ENCODE assay signal across 17 cellular contexts in genomic region chr13:19646062-19646461, GRCh38. TPM values are rescaled to one million over a fixed set of nuclear protein-coding genes. Genes with fewer than 3 reads are reported as not detected.
DNase-seq lines count a peak whose midpoint lies in the region; ATAC-seq and TF ChIP-seq lines count a peak whose summit lies in the region.
"Had no signal": no experiment of that assay in that cellular context is flagged by ENCODE, and none has a peak within 500 bp of the region (broad histone marks: within the 10 kb centered on the region; RNA-seq: fewer than 3 reads in every experiment).

No MANE protein-coding gene starts in this region.

- CTCF ChIA-PET in A673 (lab: Charles Lee) = no interaction called here
- CTCF ChIA-PET in CD4-positive, alpha-beta T cell (lab: Charles Lee) = no interaction called here

- no peaks in the 10 kb centered on the region for H3K27me3 ChIP-seq in A673 (replicated peaks; ENCODE audit: insufficient read depth, low read depth, low read length, poor library complexity)
- no peaks in the 10 kb centered on the region for H3K27me3 ChIP-seq in CD4-positive, alpha-beta T cell (ENCODE audit: control insufficient read depth, insufficient read depth, low read length)
- H3K27me3 ChIP-seq: MG63, Peyer's patch had no signal

- H3K9me3 Mint-ChIP-seq in CD4-positive, alpha-beta T cell = no peaks in the 10 kb centered on the region
- H3K9me3 Mint-ChIP-seq in central memory CD8-positive, alpha-beta T cell = no peaks in the 10 kb centered on the region
- peaks cover 3% of the 10 kb centered on the region for H3K9me3 Mint-ChIP-seq in nephron progenitor cell
- H3K9me3 Mint-ChIP-seq: HFFc6, IgD-negative memory B cell had no signal

- peak overlapping the region; percentile 2 for H3K27ac ChIP-seq in A673 (ENCODE audit: low read depth, low read length, poor library complexity, severe bottlenecking)
- no peak overlapping the region for H3K27ac ChIP-seq in CD4-positive, alpha-beta T cell (ENCODE audit: low read depth, low read length)
- H3K27ac ChIP-seq: HL-60, Peyer's patch had no signal

- peaks cover 88% of the 10 kb centered on the region for H3K36me3 Mint-ChIP-seq in CD4-positive, alpha-beta T cell (ENCODE audit: low read depth)
- H3K36me3 Mint-ChIP-seq in central memory CD8-positive, alpha-beta T cell (ENCODE audit: insufficient read depth) = peaks cover 72% of the 10 kb centered on the region
- H3K36me3 Mint-ChIP-seq in nephron progenitor cell (ENCODE audit: low read depth) = peaks cover 64% of the 10 kb centered on the region

- peak overlapping the region; percentile 9 for H3K27ac Mint-ChIP-seq in CD4-positive, alpha-beta T cell
- peak overlapping the region; percentile 80 for H3K27ac Mint-ChIP-seq in central memory CD8-positive, alpha-beta T cell (ENCODE audit: low read depth)
- H3K27ac Mint-ChIP-seq in nephron progenitor cell = peak overlapping the region; percentile 83
- H3K27ac Mint-ChIP-seq: CD14-positive monocyte, HFFc6, IgD-negative memory B cell had no signal

- no peaks in the 10 kb centered on the region for H3K27me3 Mint-ChIP-seq in CD4-positive, alpha-beta T cell
- no peaks in the 10 kb centered on the region for H3K27me3 Mint-ChIP-seq in central memory CD8-positive, alpha-beta T cell
- H3K27me3 Mint-ChIP-seq in nephron progenitor cell (ENCODE audit: low read depth, poor library complexity) = no peaks in the 10 kb centered on the region
- H3K27me3 Mint-ChIP-seq: IgD-negative memory B cell had no signal

- ATAC-seq in CD4-positive, alpha-beta T cell (ENCODE audit: poor library complexity) = no peak
- no peak for ATAC-seq in central memory CD8-positive, alpha-beta T cell (replicated peaks; ENCODE audit: extremely low read depth, poor library complexity, severe bottlenecking)
- no peak for ATAC-seq in GM18505 (IDR thresholded peaks at IDR 0.05; ENCODE audit: unreplicated experiment)

- H3K4me1 ChIP-seq in A673 (ENCODE audit: insufficient read depth, low read length, poor library complexity, severe bottlenecking) = no peaks in the 10 kb centered on the region
- H3K4me1 ChIP-seq: Peyer's patch had no signal

- H3K36me3 ChIP-seq in A673 (ENCODE audit: insufficient read depth, low read length, poor library complexity, severe bottlenecking) = peaks cover 52% of the 10 kb centered on the region

- intact Hi-C loops in A673 (cut with micrococcal nuclease; ENCODE audit: unreplicated experiment) = no loop called here
- intact Hi-C loops in CD4-positive, alpha-beta T cell (cut with DNase I, micrococcal nuclease) = no loop called here

- TF ChIP-seq CTCF in A673 (conservative IDR thresholded peaks at IDR 0.05; ENCODE audit: low read depth, low read length) (no peak), nephron progenitor cell (IDR thresholded peaks at IDR 0.05) (no peak)
- no peak for TF ChIP-seq CTCF in CD4-positive, alpha-beta T cell (IDR thresholded peaks at IDR 0.05)

- no peak for TF ChIP-seq POLR2A in GM18505 (IDR thresholded peaks at IDR 0.05; ENCODE audit: borderline replicate concordance, extremely low read depth, insufficient read depth, insufficient read length)

- DNase-seq in A673 (ENCODE audit: low spot score) (no peak), nephron progenitor cell (no peak), SIG-M5 (lab: John Stamatoyannopoulos, UW) (no peak), DMS153 (lab: John Stamatoyannopoulos, UW) (no peak)
- DNase-seq in CD4-positive, alpha-beta T cell = no peak
- DNase-seq in central memory CD8-positive, alpha-beta T cell (ENCODE audit: low spot score in 2 of 2) = no peak
- DNase-seq: HFFc6, Kasumi-1, MG63, NCI-H1105, NCI-H2081, NCI-H446 treated with DMSO at 0.1 percent for 48 hours, Peyer's patch had no signal

- no TSS peak for BruUV-seq in A673 (replicated peaks; lab: Mats Ljungman, UMichigan)

- POLR2A ChIA-PET in A673 (lab: Charles Lee; ENCODE audit: low non-redundant PET) = no interaction called here
- POLR2A ChIA-PET in CD4-positive, alpha-beta T cell (lab: Charles Lee) = no interaction called here

- H3K4me1 Mint-ChIP-seq in CD4-positive, alpha-beta T cell (ENCODE audit: low read depth) = peaks cover 47% of the 10 kb centered on the region
- peaks cover 48% of the 10 kb centered on the region for H3K4me1 Mint-ChIP-seq in central memory CD8-positive, alpha-beta T cell
- peaks cover 7% of the 10 kb centered on the region for H3K4me1 Mint-ChIP-seq in nephron progenitor cell
- H3K4me1 Mint-ChIP-seq: CD14-positive monocyte had no signal

- H3K9me3 ChIP-seq in A673 (ENCODE audit: low read depth, low read length, poor library complexity, severe bottlenecking) = no peaks in the 10 kb centered on the region
- H3K9me3 ChIP-seq in CD4-positive, alpha-beta T cell (ENCODE audit: control insufficient read depth, low read length) = no peaks in the 10 kb centered on the region
- H3K9me3 ChIP-seq: MG63, Peyer's patch had no signal

- no peak overlapping the region for H3K4me3 ChIP-seq in A673 (ENCODE audit: low read depth, low read length, poor library complexity, severe bottlenecking)
- H3K4me3 ChIP-seq: MG63, Peyer's patch had no signal

- H3K4me3 Mint-ChIP-seq in CD4-positive, alpha-beta T cell = no peak overlapping the region
- no peak overlapping the region for H3K4me3 Mint-ChIP-seq in central memory CD8-positive, alpha-beta T cell
- H3K4me3 Mint-ChIP-seq in nephron progenitor cell = no peak overlapping the region
- H3K4me3 Mint-ChIP-seq: CD14-positive monocyte, HFFc6, IgD-negative memory B cell had no signal

RNA-seq across cellular contexts. Expression of gene MPHOSPH8, which starts 12.6 kb away (rescaled TPM):
- 29.1 and 32.3 TPM in 2 replicates for total RNA-seq in A673 (2021)
- total RNA-seq in CD4-positive, alpha-beta T cell = 10 to 100 TPM; 48.0 to 51.2 TPM

Comparison
In these comparisons a context has a peak if more than half of its experiments do, and no peak if none do; other contexts are left out.
1. H3K27ac Mint-ChIP-seq: peak in every context shown above with its lines; median percentile 83 in nephron progenitor cell; 80 in central memory CD8-positive, alpha-beta T cell; 9 in CD4-positive, alpha-beta T cell.